In the genomic region with DNA sequence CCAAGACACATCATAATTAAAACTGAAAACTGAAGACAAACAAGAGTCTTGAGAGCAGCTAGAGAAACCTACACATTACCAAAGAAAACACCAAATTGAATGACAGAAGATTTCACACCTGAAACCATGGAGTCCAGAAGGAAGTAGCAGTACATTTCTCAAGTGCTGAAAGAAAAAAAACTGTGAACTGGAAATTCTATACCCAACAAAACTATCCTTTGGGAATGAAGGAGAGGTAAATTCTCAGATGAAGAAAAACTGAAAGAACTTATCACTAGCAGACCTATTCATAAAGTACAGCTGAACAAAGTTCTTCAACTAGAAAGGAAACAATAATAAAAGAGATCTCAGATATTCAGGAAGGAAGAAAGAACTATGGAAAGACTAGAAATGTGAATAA, we compare ENCODE assay signal across 33 cellular contexts.
"Had no signal": no experiment of that assay in that cellular context is flagged by ENCODE, and none has a peak within 500 bp of the region (broad histone marks: within the 10 kb centered on the region; RNA-seq: fewer than 3 reads in every experiment).

No MANE protein-coding gene starts in this region.

- H3K4me3 ChIP-seq: adrenal gland, ascending aorta, body of pancreas, breast epithelium, cardiac muscle cell had no signal

- ATAC-seq: activated naive CD4-positive, alpha-beta T cell treated with anti-CD3 and anti-CD28 coated beads, Interleukin-2, amount 50 U/mL, for 72 hours; activated naive CD8-positive, alpha-beta T cell treated with anti-CD3 and anti-CD28 coated beads, Interleukin-2, amount 50 U/mL, for 24 hours; activated T-cell treated with anti-CD3 and anti-CD28 coated beads, Interleukin-2, amount 50 U/mL, for 4 hours; activated T-cell treated with anti-CD3 and anti-CD28 coated beads, Interleukin-2, amount 50 U/mL, for 72 hours; activated T-helper 17 cell treated with anti-CD3 and anti-CD28 coated beads, Interleukin-2, amount 50 U/mL, for 72 hours; body of pancreas had no signal

- FAIRE-seq: astrocyte, bronchial epithelial cell had no signal

- DNase-seq: activated effector memory CD4-positive, alpha-beta T cell treated with anti-CD3 and anti-CD28 coated beads, Interleukin-2, amount 50 U/mL, for 16 hours; activated effector memory CD4-positive, alpha-beta T cell treated with Interleukin-2 at 50 U/mL for 16 hours; activated gamma-delta T cell; activated gamma-delta T cell treated with Interleukin-2 at 50 U/mL for 16 hours; activated naive CD4-positive, alpha-beta T cell; activated naive CD4-positive, alpha-beta T cell treated with anti-CD3 and anti-CD28 coated beads for 36 hours; activated naive CD4-positive, alpha-beta T cell treated with anti-CD3 and anti-CD28 coated beads, Interleukin-2, amount 10 ng/mL, durations not matched to agents 7 days and 5 days; activated naive CD4-positive, alpha-beta T cell treated with anti-CD3 and anti-CD28 coated beads, Interleukin-2, amount 50 U/mL, for 16 hours; activated naive CD4-positive, alpha-beta T cell treated with Interleukin-2 at 50 U/mL for 16 hours; activated naive CD8-positive, alpha-beta T cell treated with anti-CD3 and anti-CD28 coated beads for 36 hours; activated naive CD8-positive, alpha-beta T cell treated with anti-CD3 and anti-CD28 coated beads, Interleukin-2, amount 10 ng/mL, durations not matched to agents 7 days and 5 days; activated naive CD8-positive, alpha-beta T cell treated with anti-CD3 and anti-CD28 coated beads, Interleukin-2, amount 50 U/mL, for 24 hours; activated T-cell treated with anti-CD3 and anti-CD28 coated beads, Interleukin-2, amount 50 U/mL, for 24 hours; activated T-cell treated with anti-CD3 and anti-CD28 coated beads, Interleukin-2, amount 50 U/mL, for 4 hours; activated T-cell treated with anti-CD3 and anti-CD28 coated beads, Interleukin-2, amount 50 U/mL, for 48 hours; activated T-cell treated with anti-CD3 and anti-CD28 coated beads, Interleukin-2, amount 50 U/mL, for 72 hours; adrenal gland; amniotic stem cell; amygdala; anterior cingulate cortex; aorta; body of pancreas; brain microvascular endothelial cell; caudate nucleus; central memory CD4-positive, alpha-beta T cell; cerebellar nuclear complex had no signal

- H3K9me3 ChIP-seq: adrenal gland had no signal

- H3K27me3 ChIP-seq: adrenal gland, ascending aorta, body of pancreas, brain microvascular endothelial cell, breast epithelium, cardiac muscle cell had no signal

- H3K36me3 ChIP-seq: adrenal gland, ascending aorta, brain microvascular endothelial cell, breast epithelium, cardiac muscle cell had no signal

- H3K27ac ChIP-seq: adrenal gland, ascending aorta, body of pancreas, brain microvascular endothelial cell, breast epithelium, cardiac muscle cell had no signal

- H3K4me1 ChIP-seq: adrenal gland, ascending aorta, body of pancreas, breast epithelium had no signal
